In genomic region chr9:91421987-91422765, GRCh38 we compare ENCODE assay signal across 8 cellular contexts. TPM values are rescaled to one million over a fixed set of nuclear protein-coding genes. Genes with fewer than 3 reads are reported as not detected.
DNase-seq lines count a peak whose midpoint lies in the region; ATAC-seq and TF ChIP-seq lines count a peak whose summit lies in the region.

No MANE protein-coding gene starts in this region.

- peak overlapping the region; percentile 59 to 96 (median 91) for H3K27ac Mint-ChIP-seq in IgD-negative memory B cell

- no peak for TF ChIP-seq CTCF in astrocyte of the cerebellum (IDR thresholded peaks at IDR 0.05; ENCODE audit: low read depth, low read length, missing control alignments)
- TF ChIP-seq CTCF in smooth muscle cell (IDR thresholded peaks at IDR 0.05; ENCODE audit: borderline replicate concordance, insufficient read depth, poor library complexity, severe bottlenecking): no peak

- peaks cover 22 to 61% (median 59%) of the 10 kb centered on the region in 11 experiments; a peak in 18 of 22 replicates for H4K20me1 ChIP-seq in BLaER1 treated with 17β-estradiol and CSF1 and Interleukin-3, amounts not matched to agents 10 nM and 100 nM
- peaks cover 60% of the 10 kb centered on the region for H4K20me1 ChIP-seq in smooth muscle cell (ENCODE audit: low read depth)

- peak overlapping the region; percentile 73 to 95 (median 83) for H3K4me2 ChIP-seq in BLaER1 treated with 17β-estradiol and CSF1 and Interleukin-3, amounts not matched to agents 10 nM and 100 nM
- peak overlapping the region; percentile 92 for H3K4me2 ChIP-seq in smooth muscle cell

- peaks cover 0 to 4% (median 0%) of the 10 kb centered on the region in 11 experiments; a peak in 3 of 22 replicates for H3K36me3 ChIP-seq in BLaER1 treated with 17β-estradiol and CSF1 and Interleukin-3, amounts not matched to agents 10 nM and 100 nM
- H3K36me3 ChIP-seq in smooth muscle cell (ENCODE audit: low read depth): no peaks in the 10 kb centered on the region

- H3K36me3 Mint-ChIP-seq in IgD-negative memory B cell: no peaks in the 10 kb centered on the region

- no peaks in the 10 kb centered on the region; a peak in 1 of 22 replicates for H3K9me3 ChIP-seq in BLaER1 treated with 17β-estradiol and CSF1 and Interleukin-3, amounts not matched to agents 10 nM and 100 nM (replicated peaks in 1 of 11)
- H3K9me3 ChIP-seq in smooth muscle cell (replicated peaks; ENCODE audit: low read depth): no peaks in the 10 kb centered on the region

- H3K27ac ChIP-seq in BLaER1 treated with 17β-estradiol and CSF1 and Interleukin-3, amounts not matched to agents 10 nM and 100 nM: peak overlapping the region; percentile 83 to 99 (median 96)
- peak overlapping the region; percentile 96 for H3K27ac ChIP-seq in smooth muscle cell (ENCODE audit: low read depth)

- whole genome bisulfite sequencing in smooth muscle cell (ENCODE audit: low lambda C conversion rate): 3% methylated on average over 16 of the region's 16 CpGs

- peaks cover 49 to 73% (median 59%) of the 10 kb centered on the region in 10 experiments for H3K4me1 ChIP-seq in BLaER1 treated with 17β-estradiol and CSF1 and Interleukin-3, amounts not matched to agents 10 nM and 100 nM
- H3K4me1 ChIP-seq in smooth muscle cell (ENCODE audit: low read depth): peaks cover 20% of the 10 kb centered on the region

- H3K79me2 ChIP-seq in smooth muscle cell (ENCODE audit: low read depth): peaks cover 57% of the 10 kb centered on the region

- DNase-seq in astrocyte of the cerebellum (ENCODE audit: low read depth) (no peak), inferior parietal cortex (ENCODE audit: extremely low spot score) (peak; percentile 69), smooth muscle cell (lab: John Stamatoyannopoulos, UW; ENCODE audit: unreplicated experiment) (no peak), NCI-H446 treated with DMSO at 0.1 percent for 48 hours (lab: John Stamatoyannopoulos, UW) (no peak), NCI-H2107 treated with DMSO at 0.1 percent for 48 hours (lab: John Stamatoyannopoulos, UW; ENCODE audit: unreplicated experiment) (no peak)

- ATAC-seq in HG02588 (IDR thresholded peaks at IDR 0.05; ENCODE audit: unreplicated experiment): no peak

- H3K27me3 Mint-ChIP-seq in IgD-negative memory B cell: peaks cover 35% of the 10 kb centered on the region

- H3K9ac ChIP-seq in BLaER1 treated with 17β-estradiol and CSF1 and Interleukin-3, amounts not matched to agents 10 nM and 100 nM: peak overlapping the region; percentile 91 to 99 (median 97)
- H3K9ac ChIP-seq in smooth muscle cell (ENCODE audit: low read depth): peak overlapping the region; percentile 99

- peaks cover 18 to 40% (median 35%) of the 10 kb centered on the region in 3 donors for H3K4me1 Mint-ChIP-seq in IgD-negative memory B cell

- H3K4me3 Mint-ChIP-seq in IgD-negative memory B cell: peak overlapping the region; percentile 88 to 98 (median 96)

- no peak overlapping the region for H2AFZ ChIP-seq in smooth muscle cell (ENCODE audit: low read depth)

- H3K9me3 Mint-ChIP-seq in IgD-negative memory B cell: no peaks in the 10 kb centered on the region

- peak overlapping the region; percentile 74 to 92 (median 87) for H3K4me3 ChIP-seq in BLaER1 treated with 17β-estradiol and CSF1 and Interleukin-3, amounts not matched to agents 10 nM and 100 nM
- H3K4me3 ChIP-seq in astrocyte of the cerebellum (ENCODE audit: low read depth, low read length): peak overlapping the region; percentile 79
- peak overlapping the region; percentile 95 for H3K4me3 ChIP-seq in smooth muscle cell

- peaks cover 0 to 11% (median 5%) of the 10 kb centered on the region in 11 experiments; a peak in 8 of 22 replicates for H3K27me3 ChIP-seq in BLaER1 treated with 17β-estradiol and CSF1 and Interleukin-3, amounts not matched to agents 10 nM and 100 nM
- no peaks in the 10 kb centered on the region for H3K27me3 ChIP-seq in smooth muscle cell (ENCODE audit: low read depth)

- peaks cover 23% of the 10 kb centered on the region for H3F3A ChIP-seq in smooth muscle cell (ENCODE audit: low read depth)

- in situ Hi-C loops in astrocyte of the cerebellum (cut with HindIII; ENCODE audit: low sequenced_read_pairs): no loop called here

RNA-seq across cellular contexts. Expression of gene NFIL3, which starts 1.5 kb away (rescaled TPM):
- polyA plus RNA-seq in IgD-negative memory B cell: 3.1 TPM
- 36.4 and 53.6 TPM in 2 replicates for total RNA-seq in smooth muscle cell
- polyA plus RNA-seq in smooth muscle cell: 43.3 and 60.7 TPM in 2 replicates

Comparison
In these comparisons a context has a peak if more than half of its experiments do, and no peak if none do; other contexts are left out.
1. RNA of gene NFIL3, which starts 1.5 kb away (polyA plus RNA-seq): 43.3 to 60.7 TPM in smooth muscle cell; 3.1 TPM in IgD-negative memory B cell (single experiment); every median in the first group is over 10 times any median in the second.
2. Peak in every context shown above with its lines, with median percentiles within 50 percentile points of each other: H3K4me3 ChIP-seq.